ENCODE assay signal across 8 cellular contexts in the genomic region with DNA sequence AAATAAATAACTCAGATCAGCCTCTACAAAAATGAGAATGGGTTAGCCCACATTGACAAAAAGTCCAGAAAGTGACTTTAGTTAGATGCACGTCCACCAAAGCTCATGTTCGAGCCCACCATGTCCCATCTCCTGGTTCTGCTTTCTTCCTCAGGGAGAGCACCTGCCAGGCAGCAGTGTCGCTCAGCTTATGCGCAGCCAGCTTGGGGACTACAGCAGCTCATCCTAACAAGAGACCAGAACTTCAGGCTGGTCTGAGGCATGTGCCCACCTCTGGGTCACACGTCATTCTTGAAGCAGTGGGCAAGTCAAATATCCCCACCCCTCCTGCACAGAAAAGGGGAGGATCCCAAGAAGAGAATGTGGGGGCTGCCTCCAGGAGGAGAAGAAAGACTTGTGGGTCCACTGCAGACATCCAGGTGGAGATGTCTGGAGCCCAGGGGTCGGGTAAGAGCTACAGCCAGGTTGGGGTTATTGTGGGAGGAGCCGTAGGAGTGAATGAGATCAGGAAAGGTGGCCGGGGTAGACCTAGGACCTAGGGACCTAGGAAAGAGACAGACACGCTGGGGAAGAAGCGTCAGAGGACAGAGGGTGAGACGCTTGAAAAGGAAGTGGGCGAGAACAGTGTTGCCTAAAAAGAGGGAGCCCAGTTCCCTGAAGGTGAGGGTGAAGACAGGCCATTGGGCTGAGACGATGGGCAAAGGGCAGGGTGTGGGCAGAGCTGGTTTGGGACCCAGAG. TPM values are rescaled to one million over a fixed set of nuclear protein-coding genes. Genes with fewer than 3 reads are reported as not detected.
A peak's percentile ranks its signal among the peaks of the same experiment; 100 is the strongest.
DNase-seq lines count a peak whose midpoint lies in the region; ATAC-seq lines count a peak whose summit lies in the region.

No MANE protein-coding gene starts in this region.

- no peaks in the 10 kb centered on the region for H3K9me3 Mint-ChIP-seq in activated naive CD8-positive, alpha-beta T cell treated with anti-CD3 and anti-CD28 coated beads, Interleukin-2, amount 10 ng/mL, durations not matched to agents 7 days and 5 days

- no peaks in the 10 kb centered on the region for H3K27me3 ChIP-seq in stomach smooth muscle (ENCODE audit: control insufficient read depth in 1 of 2, insufficient read depth in 2 of 2, low read length in 2 of 2)

- POLR2A ChIA-PET in activated naive CD8-positive, alpha-beta T cell treated with anti-CD3 and anti-CD28 coated beads, Interleukin-2, amount 10 ng/mL, durations not matched to agents 7 days and 5 days (lab: Charles Lee): no interaction called here

- peaks cover 8% of the 10 kb centered on the region for H3K4me1 Mint-ChIP-seq in activated naive CD8-positive, alpha-beta T cell treated with anti-CD3 and anti-CD28 coated beads, Interleukin-2, amount 10 ng/mL, durations not matched to agents 7 days and 5 days

- H3K4me1 ChIP-seq in stomach smooth muscle (ENCODE audit: control insufficient read depth, insufficient read depth, low read length): peaks cover 16% of the 10 kb centered on the region

- peak; percentile 36 for DNase-seq in NCI-H82 (lab: John Stamatoyannopoulos, UW)
- DNase-seq in NCI-H82 treated with DMSO at 0.1 percent for 48 hours (lab: John Stamatoyannopoulos, UW; ENCODE audit: unreplicated experiment): no peak
- DNase-seq in activated naive CD8-positive, alpha-beta T cell treated with anti-CD3 and anti-CD28 coated beads, Interleukin-2, amount 10 ng/mL, durations not matched to agents 7 days and 5 days: peak; percentile 17
- peak; percentile 33 for DNase-seq in iPS-NIHi7 (ENCODE audit: extremely low spot score)
- no peak for DNase-seq in NCI-H187 (lab: John Stamatoyannopoulos, UW)
- no peak for DNase-seq in stimulated activated CD8-positive, alpha-beta memory T cell treated with anti-CD3 and anti-CD28 coated beads, Interleukin-4, amount 100 ng/mL, for 48 hours
- no peak for DNase-seq in cerebellar cortex (ENCODE audit: low spot score)

- ATAC-seq in activated naive CD8-positive, alpha-beta T cell treated with anti-CD3 and anti-CD28 coated beads, Interleukin-2, amount 10 ng/mL, durations not matched to agents 7 days and 5 days (ENCODE audit: low read depth): peak; percentile 32

- H3K27ac Mint-ChIP-seq in activated naive CD8-positive, alpha-beta T cell treated with anti-CD3 and anti-CD28 coated beads, Interleukin-2, amount 10 ng/mL, durations not matched to agents 7 days and 5 days: peak overlapping the region; percentile 35

- peaks cover 18% of the 10 kb centered on the region for H3K27me3 Mint-ChIP-seq in activated naive CD8-positive, alpha-beta T cell treated with anti-CD3 and anti-CD28 coated beads, Interleukin-2, amount 10 ng/mL, durations not matched to agents 7 days and 5 days

- H3K27ac ChIP-seq in stomach smooth muscle (ENCODE audit: low read length): peak overlapping the region; percentile 55

- H3K9me3 ChIP-seq in stomach smooth muscle (ENCODE audit: control insufficient read depth in 2 of 2, low read length in 2 of 2): peaks cover 0 to 5% of the 10 kb centered on the region in 2 donors

- peak overlapping the region; percentile 80 to 81 for H3K9ac ChIP-seq in stomach smooth muscle (ENCODE audit: low read length in 2 of 2)

- no peaks in the 10 kb centered on the region for H3K36me3 ChIP-seq in stomach smooth muscle (ENCODE audit: control insufficient read depth in 2 of 2, insufficient read depth in 2 of 2, low read length in 2 of 2)

- peak overlapping the region; percentile 91 to 93 for H3K4me3 ChIP-seq in stomach smooth muscle (ENCODE audit: low read length in 2 of 2)

- H3K36me3 Mint-ChIP-seq in activated naive CD8-positive, alpha-beta T cell treated with anti-CD3 and anti-CD28 coated beads, Interleukin-2, amount 10 ng/mL, durations not matched to agents 7 days and 5 days: no peaks in the 10 kb centered on the region

- peak overlapping the region; percentile 75 for H3K4me3 Mint-ChIP-seq in activated naive CD8-positive, alpha-beta T cell treated with anti-CD3 and anti-CD28 coated beads, Interleukin-2, amount 10 ng/mL, durations not matched to agents 7 days and 5 days

RNA-seq across cellular contexts. Expression of gene SSR1, which starts 52.5 kb away (rescaled TPM):
- 100 to 1,000 TPM; 112 to 123 TPM for total RNA-seq in activated naive CD8-positive, alpha-beta T cell treated with anti-CD3 and anti-CD28 coated beads, Interleukin-2, amount 10 ng/mL, durations not matched to agents 7 days and 5 days

Comparison
In these comparisons a context has a peak if more than half of its experiments do, and no peak if none do; other contexts are left out.
1. DNase-seq: peak in NCI-H82 (single experiment), activated naive CD8-positive, alpha-beta T cell treated with anti-CD3 and anti-CD28 coated beads, Interleukin-2, amount 10 ng/mL, durations not matched to agents 7 days and 5 days (single experiment) and iPS-NIHi7 (single experiment); none in NCI-H82 treated with DMSO at 0.1 percent for 48 hours (single experiment), NCI-H187 (0 of 2), stimulated activated CD8-positive, alpha-beta memory T cell treated with anti-CD3 and anti-CD28 coated beads, Interleukin-4, amount 100 ng/mL, for 48 hours (single experiment) and cerebellar cortex (single experiment).